In the genomic region with DNA sequence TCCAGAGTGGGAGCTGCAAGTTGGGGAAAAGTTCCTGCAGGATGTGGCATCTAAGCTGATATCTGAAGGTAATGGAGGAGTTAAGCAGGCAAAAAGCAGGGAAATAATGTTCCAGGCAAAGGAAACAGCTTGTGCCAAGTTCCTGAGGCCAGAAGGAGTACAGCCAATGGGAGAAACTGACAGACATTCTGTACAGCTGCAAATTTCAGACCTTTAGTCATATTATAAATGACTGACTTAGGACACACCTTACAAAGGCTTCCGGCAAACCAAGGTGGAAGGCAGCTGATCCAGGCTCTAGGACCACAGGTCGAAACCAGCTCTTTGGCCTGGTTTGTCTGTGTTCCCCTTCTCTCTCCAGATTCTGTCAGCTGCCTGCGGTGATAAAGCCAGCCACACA, we compare ENCODE assay signal across 16 cellular contexts. TPM values are rescaled to one million over a fixed set of nuclear protein-coding genes. Genes with fewer than 3 reads are reported as not detected.
DNase-seq lines count a peak whose midpoint lies in the region; ATAC-seq and TF ChIP-seq lines count a peak whose summit lies in the region.
"Had no signal": no experiment of that assay in that cellular context is flagged by ENCODE, and none has a peak within 500 bp of the region (broad histone marks: within the 10 kb centered on the region; RNA-seq: fewer than 3 reads in every experiment).

No MANE protein-coding gene starts in this region.

- H3K27ac Mint-ChIP-seq in Calu3 (ENCODE audit: unreplicated experiment) (peak overlapping the region; percentile 26), progenitor cell of endocrine pancreas (no peak overlapping the region)
- H3K27ac Mint-ChIP-seq: activated CD8-positive, alpha-beta T cell treated with anti-CD3 and anti-CD28 coated beads, Interleukin-2, amount 10 ng/mL, durations not matched to agents 7 days and 5 days; CD4-positive, alpha-beta memory T cell; memory B cell had no signal

- no peak for TF ChIP-seq CTCF in Calu3 (IDR thresholded peaks at IDR 0.05; ENCODE audit: unreplicated experiment)
- no peak for TF ChIP-seq CTCF in progenitor cell of endocrine pancreas (IDR thresholded peaks at IDR 0.05; ENCODE audit: unreplicated experiment)

- H3K9me3 Mint-ChIP-seq in Calu3 (ENCODE audit: low read depth, unreplicated experiment) (no peaks in the 10 kb centered on the region), progenitor cell of endocrine pancreas (ENCODE audit: low read depth) (no peaks in the 10 kb centered on the region)
- H3K9me3 Mint-ChIP-seq: memory B cell had no signal

- BruUV-seq in Calu3 (replicated peaks; lab: Mats Ljungman, UMichigan), result no TSS peak

- H3K27me3 ChIP-seq in right cardiac atrium (ENCODE audit: control insufficient read depth, insufficient read depth), result no peaks in the 10 kb centered on the region
- H3K27me3 ChIP-seq: ovary had no signal

- peaks cover 96% of the 10 kb centered on the region for H3K36me3 Mint-ChIP-seq in Calu3 (ENCODE audit: insufficient read depth, unreplicated experiment)
- H3K36me3 Mint-ChIP-seq in progenitor cell of endocrine pancreas (ENCODE audit: insufficient read depth), result peaks cover 21% of the 10 kb centered on the region
- H3K36me3 Mint-ChIP-seq: CD4-positive, alpha-beta memory T cell; memory B cell had no signal

- peak; percentile 72 to 73 for ATAC-seq in right cardiac atrium
- no peak for ATAC-seq in HG03196 (IDR thresholded peaks at IDR 0.05; ENCODE audit: unreplicated experiment)
- ATAC-seq: activated CD8-positive, alpha-beta T cell treated with anti-CD3 and anti-CD28 coated beads, Interleukin-2, amount 10 ng/mL, durations not matched to agents 7 days and 5 days had no signal

- DNase-seq in Calu3 (peak; percentile 39), dermis blood vessel endothelial cell (peak; percentile 87), right cardiac atrium (peak in 1 of 3 donors; percentile 48), renal cortical epithelial cell (ENCODE audit: low read depth) (peak; percentile 85), NCI-H128 (lab: John Stamatoyannopoulos, UW; ENCODE audit: unreplicated experiment) (no peak), NCI-H2227 (lab: John Stamatoyannopoulos, UW; ENCODE audit: unreplicated experiment) (no peak), progenitor cell of endocrine pancreas (ENCODE audit: low spot score, unreplicated experiment) (no peak)
- DNase-seq: activated CD8-positive, alpha-beta T cell treated with anti-CD3 and anti-CD28 coated beads, Interleukin-2, amount 10 ng/mL, durations not matched to agents 7 days and 5 days; activated effector memory CD4-positive, alpha-beta T cell treated with Interleukin-2 at 50 U/mL for 16 hours; CD4-positive, alpha-beta memory T cell; MV-4-11; NK-92 treated with Interleukin-12 subunit alpha and Interleukin-12 subunit beta, amount 100 ng/mL, for 24 hours; ovary; stimulated activated CD4-positive, alpha-beta T cell treated with anti-CD3 and anti-CD28 coated beads, Interleukin-2, amount 100 ng/mL, for 48 hours had no signal

- peak overlapping the region; percentile 8 for H3K27ac ChIP-seq in right cardiac atrium (ENCODE audit: low read length)
- H3K27ac ChIP-seq: ovary had no signal

- H3K4me3 Mint-ChIP-seq in Calu3 (ENCODE audit: low read depth, unreplicated experiment) (peak overlapping the region; percentile 21), progenitor cell of endocrine pancreas (ENCODE audit: low read depth) (no peak overlapping the region)
- H3K4me3 Mint-ChIP-seq: activated CD8-positive, alpha-beta T cell treated with anti-CD3 and anti-CD28 coated beads, Interleukin-2, amount 10 ng/mL, durations not matched to agents 7 days and 5 days; CD4-positive, alpha-beta memory T cell; memory B cell had no signal

- H3K9me3 ChIP-seq in right cardiac atrium (ENCODE audit: control insufficient read depth, low read length), result no peaks in the 10 kb centered on the region
- H3K9me3 ChIP-seq: ovary had no signal

- 31% methylated on average over 3 of the region's 3 CpGs for WGBS in right cardiac atrium

- H3K27me3 Mint-ChIP-seq in Calu3 (ENCODE audit: unreplicated experiment) (no peaks in the 10 kb centered on the region), progenitor cell of endocrine pancreas (no peaks in the 10 kb centered on the region)

- H3K4me1 ChIP-seq in right cardiac atrium (ENCODE audit: control insufficient read depth, insufficient read depth, low read length), result peaks cover 10% of the 10 kb centered on the region

- CTCF ChIA-PET in Calu3 (lab: Charles Lee), result interaction anchor here (0.9 to 2.0 kb wide), 4 partner anchors 10 to 18 kb away, joined by 3 to 8 read pairs (median 4); a partner anchor contains a TSS

- H3K4me1 Mint-ChIP-seq in Calu3 (ENCODE audit: low read depth, unreplicated experiment), result peaks cover 70% of the 10 kb centered on the region
- peaks cover 10% of the 10 kb centered on the region for H3K4me1 Mint-ChIP-seq in progenitor cell of endocrine pancreas (ENCODE audit: low read depth)
- H3K4me1 Mint-ChIP-seq: CD4-positive, alpha-beta memory T cell had no signal

- H3K4me3 ChIP-seq in right cardiac atrium (ENCODE audit: low read length), result no peak overlapping the region
- H3K4me3 ChIP-seq: ovary had no signal

- intact Hi-C loops in Calu3 (cut with micrococcal nuclease; ENCODE audit: unreplicated experiment) (no loop called here), right cardiac atrium (cut with DNase I) (no loop called here)

RNA-seq across cellular contexts. Expression of a gene that starts 9.3 kb away (rescaled TPM):
- total RNA-seq in Calu3 (2022), result 202 and 269 TPM in 2 replicates
- total RNA-seq in dermis blood vessel endothelial cell, result 111 and 207 TPM in 2 replicates
- 10 to 100 TPM; 48.2 to 99.2 (median 56.9) TPM for total RNA-seq in right cardiac atrium
- polyA plus RNA-seq in right cardiac atrium, result 23.0 TPM
- 187 and 209 TPM in 2 replicates for total RNA-seq in renal cortical epithelial cell
- total RNA-seq in progenitor cell of endocrine pancreas, result 15.0 and 18.1 TPM in 2 replicates

Comparison
In these comparisons a context has a peak if more than half of its experiments do, and no peak if none do; other contexts are left out.
1. DNase-seq: peak in Calu3 (single experiment), dermis blood vessel endothelial cell (single experiment) and renal cortical epithelial cell (single experiment); none in NCI-H128 (single experiment), NCI-H2227 (single experiment) and progenitor cell of endocrine pancreas (single experiment).